In genomic region chr6:111750147-111750546, GRCh38 we compare ENCODE assay signal across 1 cellular context.
TF ChIP-seq lines count a peak whose summit lies in the region.

No MANE protein-coding gene starts in this region.

TF ChIP-seq in WTC11, 78 proteins besides CTCF, POLR2A, EP300 and RAD21 (continued from another document):
- TF ChIP-seq USF1 (CRISPR knock-in tag; IDR thresholded peaks at IDR 0.05) (no peak), ESRRA (CRISPR knock-in tag; IDR thresholded peaks at IDR 0.05; ENCODE audit: borderline replicate concordance) (no peak), ZNF121 (CRISPR knock-in tag; IDR thresholded peaks at IDR 0.05) (no peak), FOXP4 (CRISPR knock-in tag; IDR thresholded peaks at IDR 0.05) (no peak), ZNF138 (CRISPR knock-in tag; conservative IDR thresholded peaks at IDR 0.05) (no peak), EMX1 (CRISPR knock-in tag; IDR thresholded peaks at IDR 0.05) (no peak), ZNF425 (CRISPR knock-in tag; conservative IDR thresholded peaks at IDR 0.05) (no peak), RORB (CRISPR knock-in tag; IDR thresholded peaks at IDR 0.05) (no peak), MAX (CRISPR knock-in tag; IDR thresholded peaks at IDR 0.05) (no peak), IRF2 (CRISPR knock-in tag; IDR thresholded peaks at IDR 0.05; ENCODE audit: borderline replicate concordance, low read depth) (no peak)
